In the genomic region with DNA sequence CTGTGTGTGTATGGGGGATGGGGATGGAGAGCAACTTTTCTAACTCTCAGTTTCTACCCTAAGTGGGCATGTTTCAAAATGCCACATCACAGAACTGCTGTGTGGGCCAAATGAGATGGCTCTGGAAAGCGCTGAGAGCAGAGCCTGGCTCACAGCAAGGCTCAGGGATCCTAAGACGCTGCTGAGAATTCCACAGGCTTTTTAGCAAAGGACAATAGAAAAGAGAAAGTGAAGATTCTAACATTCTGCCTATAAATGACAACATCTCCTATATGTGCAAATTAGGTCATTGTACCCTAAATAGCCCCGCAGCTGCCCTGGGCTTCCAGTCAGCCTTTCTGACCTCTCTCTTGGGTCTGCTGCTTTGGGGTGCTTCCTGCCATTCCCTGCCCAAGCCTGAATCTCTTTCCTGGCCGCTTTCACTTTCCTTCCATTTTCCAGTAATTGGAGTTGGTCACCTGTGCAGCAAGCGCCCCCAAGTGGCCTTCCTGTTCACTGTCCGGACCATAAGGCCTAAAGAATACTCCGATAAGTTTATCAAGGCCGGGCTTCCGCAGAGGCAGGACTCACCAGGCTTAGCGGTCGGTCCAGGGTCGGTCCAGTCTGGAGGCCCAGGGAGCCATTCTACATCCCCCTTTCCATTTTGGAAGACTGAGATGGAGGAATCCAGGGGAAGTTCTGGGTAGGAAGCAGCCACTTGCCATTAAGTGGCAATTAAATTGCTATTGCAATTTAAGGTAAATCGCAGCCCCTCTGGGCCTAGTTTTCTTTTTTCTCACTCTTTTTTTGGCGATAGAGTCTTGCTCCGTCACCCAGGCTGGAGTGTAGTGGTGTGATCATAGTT, we compare ENCODE assay signal across 8 cellular contexts. TPM values are rescaled to one million over a fixed set of nuclear protein-coding genes. Genes with fewer than 3 reads are reported as not detected.
DNase-seq lines count a peak whose midpoint lies in the region; ATAC-seq and TF ChIP-seq lines count a peak whose summit lies in the region.

No MANE protein-coding gene starts in this region.

- peak overlapping the region; percentile 89 for H2AFZ ChIP-seq in osteoblast (ENCODE audit: low read length)

- H3K4me3 ChIP-seq in SK-N-MC (peak overlapping the region; percentile 60), osteoblast (ENCODE audit: insufficient read depth, low read length) (peak overlapping the region; percentile 65), suprapubic skin (peak overlapping the region; percentile 35)

- H3K27me3 ChIP-seq in osteoblast (ENCODE audit: insufficient read depth, low read length) (no peaks in the 10 kb centered on the region), suprapubic skin (no peaks in the 10 kb centered on the region)

- no peaks in the 10 kb centered on the region for H3K79me2 ChIP-seq in osteoblast (ENCODE audit: insufficient read depth, low read length)

- no peak for TF ChIP-seq POLR2A in suprapubic skin (IDR thresholded peaks at IDR 0.05)

- H3K36me3 ChIP-seq in SK-N-MC (ENCODE audit: insufficient read depth, low read length): no peaks in the 10 kb centered on the region
- no peaks in the 10 kb centered on the region for H3K36me3 ChIP-seq in osteoblast (ENCODE audit: insufficient read depth, low read length)
- H3K36me3 ChIP-seq in suprapubic skin: no peaks in the 10 kb centered on the region

- no peaks in the 10 kb centered on the region for H4K20me1 ChIP-seq in osteoblast (ENCODE audit: insufficient read depth, low read length)

- H3K27ac ChIP-seq in SK-N-MC (no peak overlapping the region), osteoblast (ENCODE audit: low read depth, low read length) (peak overlapping the region; percentile 65), suprapubic skin (peak overlapping the region; percentile 90)

- peak; percentile 45 for DNase-seq in GDM1 (lab: John Stamatoyannopoulos, UW)
- DNase-seq in M059J (ENCODE audit: low read depth): peak; percentile 95
- DNase-seq in SK-N-MC (ENCODE audit: low read depth, low spot score): peak; percentile 59
- DNase-seq in activated naive CD4-positive, alpha-beta T cell treated with anti-CD3 and anti-CD28 coated beads, Interleukin-2, amount 50 U/mL, for 16 hours: peak; percentile 72
- peak; percentile 68 for DNase-seq in germinal center (ENCODE audit: low spot score)
- peak; percentile 98 for DNase-seq in osteoblast (ENCODE audit: insufficient read length, low spot score, missing footprints)
- peak; percentile 92 to 95 for DNase-seq in suprapubic skin (ENCODE audit: low spot score in 2 of 2)

- peak overlapping the region; percentile 25 for H3K9ac ChIP-seq in SK-N-MC (ENCODE audit: insufficient read length)

- peak overlapping the region; percentile 88 for H3K4me2 ChIP-seq in osteoblast (ENCODE audit: insufficient read depth, low read length)

- H3K4me1 ChIP-seq in osteoblast (ENCODE audit: insufficient read depth, low read length) (peaks cover 21% of the 10 kb centered on the region), suprapubic skin (peaks cover 44% of the 10 kb centered on the region)

- TF ChIP-seq CTCF in osteoblast (IDR thresholded peaks at IDR 0.05; ENCODE audit: extremely low read depth, low read depth, low read length) (peak; percentile 99), suprapubic skin (IDR thresholded peaks at IDR 0.05) (peak; percentile 77 to 82)

- no peak for TF ChIP-seq EP300 in suprapubic skin (IDR thresholded peaks at IDR 0.05)

- ATAC-seq in GM21619 (IDR thresholded peaks at IDR 0.05; ENCODE audit: unreplicated experiment): no peak

- H3K9me3 ChIP-seq in SK-N-MC (ENCODE audit: low read depth, low read length) (peaks cover 6% of the 10 kb centered on the region; the same call in 1 of the 2 replicates), osteoblast (ENCODE audit: low read depth, low read length) (no peaks in the 10 kb centered on the region), suprapubic skin (no peaks in the 10 kb centered on the region)

- 15% methylated on average over 15 of the region's 15 CpGs for WGBS in suprapubic skin

RNA-seq across cellular contexts. Expression of gene DDR1, which starts 6.7 kb away (rescaled TPM):
- total RNA-seq in M059J (2014; rRNA removed; shearing (Covaris generic)): 33.9 and 73.5 TPM in 2 replicates
- 13.0 and 22.4 TPM in 2 replicates for total RNA-seq in osteoblast
- total RNA-seq in suprapubic skin: 100 to 1,000 TPM; 161 to 210 (median 188) TPM

RNA-seq across cellular contexts. Expression of gene GTF2H4, which starts 30.4 kb away (rescaled TPM):
- 11.4 and 17.7 TPM in 2 replicates for total RNA-seq in M059J (2014; rRNA removed; shearing (Covaris generic))
- total RNA-seq in osteoblast (8.8 and 10.9 TPM in 2 replicates), suprapubic skin (10 to 100 TPM; 10.5 to 33.5 (median 11.3) TPM)

RNA-seq across cellular contexts. Expression of gene VARS2, which starts 36.4 kb away (rescaled TPM):
- 7.4 and 10.1 TPM in 2 replicates for total RNA-seq in M059J (2014; rRNA removed; shearing (Covaris generic))
- total RNA-seq in osteoblast: 14.5 and 15.6 TPM in 2 replicates
- total RNA-seq in suprapubic skin: 10 to 100 TPM; 12.6 to 22.0 (median 19.2) TPM

RNA-seq across cellular contexts. Expression of gene SFTA2, which starts 54.3 kb away (rescaled TPM):
- not detected in 2 replicates for total RNA-seq in M059J (2014; rRNA removed; shearing (Covaris generic))
- not detected in 2 replicates for total RNA-seq in osteoblast
- not detected for total RNA-seq in suprapubic skin

Comparison
In these comparisons a context has a peak if more than half of its experiments do, and no peak if none do; other contexts are left out.
1. DNase-seq: peak in every context shown above with its lines; median percentile 98 in osteoblast; 95 in M059J; 94 in suprapubic skin; 72 in activated naive CD4-positive, alpha-beta T cell treated with anti-CD3 and anti-CD28 coated beads, Interleukin-2, amount 50 U/mL, for 16 hours; 68 in germinal center; 59 in SK-N-MC; 45 in GDM1.